1 cellular context compared by ENCODE assay signal in genomic region chr19:8321067-8321759, GRCh38.
A peak's percentile ranks its signal among the peaks of the same experiment; 100 is the strongest.
TF ChIP-seq lines count a peak whose summit lies in the region.

Gene NDUFA7, minus strand, starts transcription at chr19:8321375. Its CDS starts 17 bp downstream, at chr19:8321358.
Gene RPS28, plus strand, starts transcription at chr19:8321496. Its CDS starts 35 bp downstream, at chr19:8321531.

TF ChIP-seq in K562, 482 proteins besides CTCF, POLR2A, EP300 and RAD21 (continued from another document and continues in another):
- TF ChIP-seq WHSC1 (IDR thresholded peaks at IDR 0.05; ENCODE audit: low read length) (no peak), TAF9B (IDR thresholded peaks at IDR 0.05; ENCODE audit: partially characterized antibody) (peak; percentile 99), CHCHD3 (CRISPR knock-in tag; IDR thresholded peaks at IDR 0.05) (0 out of 2 replicates have a peak, but pooled peaks have one; percentile 15), CSDE1 (IDR thresholded peaks at IDR 0.05) (peak in 1 of 2 experiments; percentile 68; a peak in 1 of 4 replicates), YBX1 (IDR thresholded peaks at IDR 0.05) (no peak), ESRRB (CRISPR knock-in tag; IDR thresholded peaks at IDR 0.05; ENCODE audit: borderline replicate concordance) (no peak), CTBP1 (IDR thresholded peaks at IDR 0.05; ENCODE audit: borderline replicate concordance) (peak; percentile 58; the same call in 1 of the 2 replicates), FOXA3 (CRISPR knock-in tag; conservative IDR thresholded peaks at IDR 0.05 in 1 of 2, IDR thresholded peaks at IDR 0.05 in 1 of 2) (no peak), ZNF197 (CRISPR knock-in tag; IDR thresholded peaks at IDR 0.05; ENCODE audit: low read depth) (no peak), CHD2 (IDR thresholded peaks at IDR 0.05; ENCODE audit: low read depth, low read length) (peak; percentile 98), XRCC5 (IDR thresholded peaks at IDR 0.05; ENCODE audit: low read depth, low read length) (0 out of 2 replicates have a peak, but pooled peaks have one; percentile 19), SAFB (IDR thresholded peaks at IDR 0.05; ENCODE audit: borderline replicate concordance, low read depth, low read length) (no peak), KLF13 (tag; IDR thresholded peaks at IDR 0.05; ENCODE audit: borderline replicate concordance, low read depth) (peak; percentile 31; the same call in 1 of the 2 replicates), ZNF140 (CRISPR knock-in tag; IDR thresholded peaks at IDR 0.05) (no peak), PTBP1 (IDR thresholded peaks at IDR 0.05; ENCODE audit: low read depth, low read length) (no peak), CBX2 (IDR thresholded peaks at IDR 0.05; ENCODE audit: insufficient read depth, low read length, poor library complexity, severe bottlenecking) (no peak), MTA3 (IDR thresholded peaks at IDR 0.05; ENCODE audit: borderline replicate concordance) (peak; percentile 99), ATF6 (CRISPR knock-in tag; IDR thresholded peaks at IDR 0.05) (peak; percentile 20; the same call in 1 of the 2 replicates), HDAC3 (IDR thresholded peaks at IDR 0.05; ENCODE audit: borderline replicate concordance, partially characterized antibody) (peak; percentile 37), NR1H2 (CRISPR knock-in tag; IDR thresholded peaks at IDR 0.05) (0 out of 2 replicates have a peak, but pooled peaks have one; percentile 41), GTF2E2 (tag; IDR thresholded peaks at IDR 0.05) (peak; percentile 96), ZNF639 (CRISPR knock-in tag; conservative IDR thresholded peaks at IDR 0.05 in 1 of 2, IDR thresholded peaks at IDR 0.05 in 1 of 2) (0 out of 4 replicates have a peak, but pooled peaks of 1 of the 2 experiments have one; percentile 56), BRD9 (IDR thresholded peaks at IDR 0.05; ENCODE audit: low read depth, partially characterized antibody) (peak; percentile 12), SMARCC2 (IDR thresholded peaks at IDR 0.05; ENCODE audit: low read depth) (no peak), ZFPM2 (CRISPR knock-in tag; IDR thresholded peaks at IDR 0.05) (no peak), HCFC1 (IDR thresholded peaks at IDR 0.05; ENCODE audit: low read depth, low read length) (peak; percentile 86), GTF2F1 (IDR thresholded peaks at IDR 0.05; ENCODE audit: low read depth, low read length) (peak; percentile 94), CC2D1A (IDR thresholded peaks at IDR 0.05) (peak; percentile 6; the same call in 1 of the 2 replicates), KDM4B (IDR thresholded peaks at IDR 0.05; ENCODE audit: borderline replicate concordance in 2 of 2, low read depth in 1 of 2) (peak in 1 of 2 experiments; percentile 26; a peak in 1 of 4 replicates), NONO (IDR thresholded peaks at IDR 0.05; ENCODE audit: low read depth in 2 of 2, low read length in 1 of 2) (peak in 1 of 2 experiments; percentile 86; a peak in 1 of 4 replicates), ELF1 (tag; IDR thresholded peaks at IDR 0.05) (peak; percentile 65), ZNF583 (CRISPR knock-in tag; IDR thresholded peaks at IDR 0.05) (no peak; the same call in 1 of the 2 replicates), NFIC (IDR thresholded peaks at IDR 0.05) (peak; percentile 75), MBD1 (CRISPR knock-in tag; IDR thresholded peaks at IDR 0.05) (no peak), YY1 (IDR thresholded peaks at IDR 0.05; ENCODE audit: borderline replicate concordance in 1 of 3, control insufficient read depth in 1 of 3, extremely low read depth in 1 of 3, insufficient read depth in 3 of 3, insufficient read length in 1 of 3, insufficient replicate concordance in 2 of 3, low read depth in 1 of 3, low read length in 2 of 3) (peak; percentile 85 to 97 (median 96)), TCF3 (CRISPR knock-in tag; IDR thresholded peaks at IDR 0.05) (peak; percentile 24; the same call in 1 of the 2 replicates), POLR2B (IDR thresholded peaks at IDR 0.05; ENCODE audit: low read depth, partially characterized antibody) (peak; percentile 90), ATF7 (IDR thresholded peaks at IDR 0.05) (peak; percentile 93), OTX1 (CRISPR knock-in tag; IDR thresholded peaks at IDR 0.05) (no peak), SP1 (CRISPR knock-in tag; IDR thresholded peaks at IDR 0.05) (peak; percentile 95), ARHGAP35 (IDR thresholded peaks at IDR 0.05; ENCODE audit: partially characterized antibody) (peak; percentile 94), MYNN (IDR thresholded peaks at IDR 0.05) (0 out of 2 replicates have a peak, but pooled peaks have one; percentile 47), MYNN (CRISPR knock-in tag; IDR thresholded peaks at IDR 0.05) (no peak), ZNF12 (CRISPR knock-in tag; IDR thresholded peaks at IDR 0.05) (no peak; the same call in 1 of the 2 replicates), MAFF (IDR thresholded peaks at IDR 0.05; ENCODE audit: low read length) (peak; percentile 53; the same call in 1 of the 2 replicates), MAZ (CRISPR knock-in tag; conservative IDR thresholded peaks at IDR 0.05 in 1 of 2, IDR thresholded peaks at IDR 0.05 in 1 of 2) (peak; percentile 34 to 73; a peak in 2 of 4 replicates), ZC3H11A (IDR thresholded peaks at IDR 0.05; ENCODE audit: low read depth, low read length) (no peak), SIN3A (IDR thresholded peaks at IDR 0.05; ENCODE audit: borderline replicate concordance in 2 of 2, control insufficient read depth in 1 of 2, low read depth in 2 of 2, low read length in 2 of 2) (peak; percentile 31 to 68; a peak in 2 of 4 replicates), CCNT2 (IDR thresholded peaks at IDR 0.05; ENCODE audit: borderline replicate concordance, extremely low read depth, insufficient read length, low read depth, low read length) (peak; percentile 62), MITF (IDR thresholded peaks at IDR 0.05) (peak; percentile 86; the same call in 1 of the 2 replicates), TAF1 (IDR thresholded peaks at IDR 0.05; ENCODE audit: control insufficient read depth, extremely low read depth, insufficient read depth, low read length, severe bottlenecking) (peak; percentile 99), TSC22D4 (tag; IDR thresholded peaks at IDR 0.05) (no peak), PHF8 (IDR thresholded peaks at IDR 0.05; ENCODE audit: borderline replicate concordance, low read length) (peak; percentile 96), CREB1 (IDR thresholded peaks at IDR 0.05) (peak; percentile 96), CREB1 (CRISPR knock-in tag; IDR thresholded peaks at IDR 0.05) (peak; percentile 95), POLR2AphosphoS5 (IDR thresholded peaks at IDR 0.05; ENCODE audit: control insufficient read depth, insufficient read depth, low read depth, low read length) (peak; percentile 92)
- TF ChIP-seq, protein P1, sequence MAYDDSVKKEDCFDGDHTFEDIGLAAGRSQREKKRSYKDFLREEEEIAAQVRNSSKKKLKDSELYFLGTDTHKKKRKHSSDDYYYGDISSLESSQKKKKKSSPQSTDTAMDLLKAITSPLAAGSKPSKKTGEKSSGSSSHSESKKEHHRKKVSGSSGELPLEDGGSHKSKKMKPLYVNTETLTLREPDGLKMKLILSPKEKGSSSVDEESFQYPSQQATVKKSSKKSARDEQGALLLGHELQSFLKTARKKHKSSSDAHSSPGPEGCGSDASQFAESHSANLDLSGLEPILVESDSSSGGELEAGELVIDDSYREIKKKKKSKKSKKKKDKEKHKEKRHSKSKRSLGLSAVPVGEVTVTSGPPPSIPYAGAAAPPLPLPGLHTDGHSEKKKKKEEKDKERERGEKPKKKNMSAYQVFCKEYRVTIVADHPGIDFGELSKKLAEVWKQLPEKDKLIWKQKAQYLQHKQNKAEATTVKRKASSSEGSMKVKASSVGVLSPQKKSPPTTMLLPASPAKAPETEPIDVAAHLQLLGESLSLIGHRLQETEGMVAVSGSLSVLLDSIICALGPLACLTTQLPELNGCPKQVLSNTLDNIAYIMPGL (CRISPR knock-in tag; IDR thresholded peaks at IDR 0.05), result peak; percentile 60; the same call in 1 of the 2 replicates
- TF ChIP-seq, protein P2, sequence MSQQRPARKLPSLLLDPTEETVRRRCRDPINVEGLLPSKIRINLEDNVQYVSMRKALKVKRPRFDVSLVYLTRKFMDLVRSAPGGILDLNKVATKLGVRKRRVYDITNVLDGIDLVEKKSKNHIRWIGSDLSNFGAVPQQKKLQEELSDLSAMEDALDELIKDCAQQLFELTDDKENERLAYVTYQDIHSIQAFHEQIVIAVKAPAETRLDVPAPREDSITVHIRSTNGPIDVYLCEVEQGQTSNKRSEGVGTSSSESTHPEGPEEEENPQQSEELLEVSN (IDR thresholded peaks at IDR 0.05; ENCODE audit: borderline replicate concordance in 1 of 2, extremely low read depth in 1 of 2, insufficient read depth in 1 of 2, insufficient read length in 1 of 2, low read depth in 1 of 2, low read length in 1 of 2, poor library complexity in 1 of 2, severe bottlenecking in 1 of 2), result peak; percentile 21 to 43
- TF ChIP-seq, protein P3, sequence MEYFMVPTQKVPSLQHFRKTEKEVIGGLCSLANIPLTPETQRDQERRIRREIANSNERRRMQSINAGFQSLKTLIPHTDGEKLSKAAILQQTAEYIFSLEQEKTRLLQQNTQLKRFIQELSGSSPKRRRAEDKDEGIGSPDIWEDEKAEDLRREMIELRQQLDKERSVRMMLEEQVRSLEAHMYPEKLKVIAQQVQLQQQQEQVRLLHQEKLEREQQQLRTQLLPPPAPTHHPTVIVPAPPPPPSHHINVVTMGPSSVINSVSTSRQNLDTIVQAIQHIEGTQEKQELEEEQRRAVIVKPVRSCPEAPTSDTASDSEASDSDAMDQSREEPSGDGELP (CRISPR knock-in tag; IDR thresholded peaks at IDR 0.05; ENCODE audit: borderline replicate concordance), result peak; percentile 61
- TF ChIP-seq, protein P4, sequence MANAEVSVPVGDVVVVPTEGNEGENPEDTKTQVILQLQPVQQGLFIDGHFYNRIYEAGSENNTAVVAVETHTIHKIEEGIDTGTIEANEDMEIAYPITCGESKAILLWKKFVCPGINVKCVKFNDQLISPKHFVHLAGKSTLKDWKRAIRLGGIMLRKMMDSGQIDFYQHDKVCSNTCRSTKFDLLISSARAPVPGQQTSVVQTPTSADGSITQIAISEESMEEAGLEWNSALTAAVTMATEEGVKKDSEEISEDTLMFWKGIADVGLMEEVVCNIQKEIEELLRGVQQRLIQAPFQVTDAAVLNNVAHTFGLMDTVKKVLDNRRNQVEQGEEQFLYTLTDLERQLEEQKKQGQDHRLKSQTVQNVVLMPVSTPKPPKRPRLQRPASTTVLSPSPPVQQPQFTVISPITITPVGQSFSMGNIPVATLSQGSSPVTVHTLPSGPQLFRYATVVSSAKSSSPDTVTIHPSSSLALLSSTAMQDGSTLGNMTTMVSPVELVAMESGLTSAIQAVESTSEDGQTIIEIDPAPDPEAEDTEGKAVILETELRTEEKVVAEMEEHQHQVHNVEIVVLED (CRISPR knock-in tag; IDR thresholded peaks at IDR 0.05), result peak; percentile 71
